In the genomic region with DNA sequence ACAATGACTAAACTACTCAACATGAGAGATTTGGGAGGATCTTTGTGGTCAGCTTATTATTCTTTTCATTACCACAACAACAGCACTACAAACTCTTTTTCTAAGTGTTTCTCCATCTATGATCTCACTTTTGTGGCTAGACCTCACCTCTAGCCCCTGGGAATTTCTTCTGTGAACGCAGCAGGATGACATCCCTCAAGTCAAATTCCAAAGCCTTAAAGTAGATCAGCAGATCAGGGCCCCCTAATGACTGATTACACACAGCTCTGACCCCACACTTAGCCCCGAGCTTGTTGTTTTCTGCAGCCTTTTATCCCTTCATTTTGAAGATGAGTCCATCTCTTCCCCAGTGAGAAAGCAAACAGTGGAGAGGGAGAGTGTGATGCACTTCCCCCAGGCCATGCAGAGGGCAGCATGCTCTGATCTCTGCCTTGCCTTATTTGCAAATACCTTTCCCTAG, we compare ENCODE assay signal across 1 cellular context.
TF ChIP-seq lines count a peak whose summit lies in the region.

No MANE protein-coding gene starts in this region.

TF ChIP-seq in HEK293, 187 proteins besides CTCF, POLR2A, EP300 and RAD21 (continued from another document):
- TF ChIP-seq, protein P1, sequence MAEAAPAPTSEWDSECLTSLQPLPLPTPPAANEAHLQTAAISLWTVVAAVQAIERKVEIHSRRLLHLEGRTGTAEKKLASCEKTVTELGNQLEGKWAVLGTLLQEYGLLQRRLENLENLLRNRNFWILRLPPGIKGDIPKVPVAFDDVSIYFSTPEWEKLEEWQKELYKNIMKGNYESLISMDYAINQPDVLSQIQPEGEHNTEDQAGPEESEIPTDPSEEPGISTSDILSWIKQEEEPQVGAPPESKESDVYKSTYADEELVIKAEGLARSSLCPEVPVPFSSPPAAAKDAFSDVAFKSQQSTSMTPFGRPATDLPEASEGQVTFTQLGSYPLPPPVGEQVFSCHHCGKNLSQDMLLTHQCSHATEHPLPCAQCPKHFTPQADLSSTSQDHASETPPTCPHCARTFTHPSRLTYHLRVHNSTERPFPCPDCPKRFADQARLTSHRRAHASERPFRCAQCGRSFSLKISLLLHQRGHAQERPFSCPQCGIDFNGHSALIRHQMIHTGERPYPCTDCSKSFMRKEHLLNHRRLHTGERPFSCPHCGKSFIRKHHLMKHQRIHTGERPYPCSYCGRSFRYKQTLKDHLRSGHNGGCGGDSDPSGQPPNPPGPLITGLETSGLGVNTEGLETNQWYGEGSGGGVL (tag by site-specific recombination; IDR thresholded peaks at IDR 0.05): peak; percentile 29; the same call in 1 of the 2 replicates
- TF ChIP-seq GLI2 (tag by site-specific recombination; IDR thresholded peaks at IDR 0.05; ENCODE audit: borderline replicate concordance, low read depth) (peak; percentile 7; the same call in 1 of the 2 replicates), ZNF624 (tag by site-specific recombination; IDR thresholded peaks at IDR 0.05) (no peak), HOXC10 (CRISPR knock-in tag; IDR thresholded peaks at IDR 0.05) (no peak), ZBTB21 (tag by site-specific recombination; IDR thresholded peaks at IDR 0.05) (no peak; the same call in 1 of the 2 replicates), WT1 (tag by site-specific recombination; IDR thresholded peaks at IDR 0.05) (peak; percentile 67), ZNF157 (tag by site-specific recombination; IDR thresholded peaks at IDR 0.05) (no peak), ZNF677 (tag by site-specific recombination; IDR thresholded peaks at IDR 0.05) (no peak), ZNF549 (tag by site-specific recombination; IDR thresholded peaks at IDR 0.05) (0 out of 2 replicates have a peak, but pooled peaks have one; percentile 9), ZIC2 (tag by site-specific recombination; IDR thresholded peaks at IDR 0.05) (peak; percentile 45; the same call in 1 of the 2 replicates)
